ENCODE assay signal across 19 cellular contexts in genomic region chr6:73006161-73006560, GRCh38.
"Had no signal": no experiment of that assay in that cellular context is flagged by ENCODE, and none has a peak within 500 bp of the region (broad histone marks: within the 10 kb centered on the region; RNA-seq: fewer than 3 reads in every experiment).

No MANE protein-coding gene starts in this region.

- H3K9me3 ChIP-seq: colonic mucosa, pancreas, prostate gland, right lobe of liver, stomach, transverse colon had no signal

- H3K27me3 ChIP-seq: colonic mucosa, foreskin keratinocyte, pancreas, right lobe of liver, stomach, transverse colon had no signal

- H3K27ac ChIP-seq: colonic mucosa, foreskin keratinocyte, pancreas, prostate gland, right lobe of liver, stomach, thoracic aorta, transverse colon had no signal

- H3K4me1 ChIP-seq: colonic mucosa, foreskin keratinocyte, pancreas, prostate gland, right lobe of liver, stomach, transverse colon had no signal

- DNase-seq: colonic mucosa; effector CD4-positive, alpha-beta T cell; endodermal cell; hippocampal formation; kidney glomerular epithelial cell; mesendoderm; naive B cell; occipital lobe; pancreas; right lobe of liver; stimulated activated CD4-positive, alpha-beta T cell treated with anti-CD3 and anti-CD28 coated beads, Interleukin-2, amount 100 ng/mL, for 24 hours; stimulated activated CD4-positive, alpha-beta T cell treated with anti-CD3 and anti-CD28 coated beads, Interleukin-4, amount 100 ng/mL, for 4 hours; stimulated activated naive CD4-positive, alpha-beta T cell; stomach; substantia nigra; transverse colon had no signal

- H3K4me3 ChIP-seq: colonic mucosa, pancreas, prostate gland, right lobe of liver, stomach, thoracic aorta, transverse colon had no signal

- ATAC-seq: foreskin keratinocyte, pancreas, right lobe of liver had no signal

- H3K36me3 ChIP-seq: colonic mucosa, pancreas, prostate gland, right lobe of liver, stomach, thoracic aorta, transverse colon had no signal
